9 cellular contexts compared by ENCODE assay signal in genomic region chr20:34581341-34582189, GRCh38. TPM values are rescaled to one million over a fixed set of nuclear protein-coding genes. Genes with fewer than 3 reads are reported as not detected.
DNase-seq lines count a peak whose midpoint lies in the region; ATAC-seq and TF ChIP-seq lines count a peak whose summit lies in the region.
"Had no signal": no experiment of that assay in that cellular context is flagged by ENCODE, and none has a peak within 500 bp of the region (broad histone marks: within the 10 kb centered on the region; RNA-seq: fewer than 3 reads in every experiment).

No MANE protein-coding gene starts in this region.

- ATAC-seq in GM21360 (IDR thresholded peaks at IDR 0.05; ENCODE audit: unreplicated experiment) (no peak), GM18909 (IDR thresholded peaks at IDR 0.05; ENCODE audit: poor library complexity, unreplicated experiment) (no peak), GM21526 (IDR thresholded peaks at IDR 0.05; ENCODE audit: low FRiP score, unreplicated experiment) (no peak)
- ATAC-seq: HCT116 had no signal

- peaks cover 4% of the 10 kb centered on the region for H3K36me3 Mint-ChIP-seq in chondrocyte (ENCODE audit: low read depth)

- no peaks in the 10 kb centered on the region for H3K27me3 Mint-ChIP-seq in chondrocyte (ENCODE audit: low read depth)

- peak overlapping the region; percentile 80 for H3K27ac Mint-ChIP-seq in chondrocyte (ENCODE audit: unreplicated experiment)

- H3K4me1 Mint-ChIP-seq in chondrocyte (ENCODE audit: low read depth): peaks cover 24% of the 10 kb centered on the region

- in situ Hi-C loops in Caki2 (cut with HindIII; ENCODE audit: low pct_unique_long_range_greater_than_20kb, low sequenced_read_pairs): no loop called here

- H3K9me3 Mint-ChIP-seq in chondrocyte (ENCODE audit: low read depth): no peaks in the 10 kb centered on the region

- H3K4me3 Mint-ChIP-seq in chondrocyte (ENCODE audit: unreplicated experiment): no peak overlapping the region

- TF ChIP-seq CTCF in chondrocyte (IDR thresholded peaks at IDR 0.05): no peak

- DNase-seq in Caki2 (ENCODE audit: low read depth) (peak; percentile 60), HT1080 (ENCODE audit: low read depth) (peak; percentile 11), chondrocyte (ENCODE audit: low spot score) (no peak), midbrain (lab: John Stamatoyannopoulos, UW) (peak; percentile 57), cerebellar cortex (ENCODE audit: low spot score) (no peak)

RNA-seq across cellular contexts. Expression of gene MAP1LC3A, which starts 23.0 kb away (rescaled TPM):
- total RNA-seq in Caki2 (2014; rRNA removed; shearing (Covaris generic); ENCODE audit: low replicate concordance): not detected in 2 replicates
- total RNA-seq in HT1080 (2014; rRNA removed; shearing (Covaris generic)): not detected in 2 replicates
- 0.85 and 0.90 TPM in 2 replicates for polyA plus RNA-seq in HT1080 (2015; cell fraction: cytosol; rRNA removed)
- polyA plus RNA-seq in HT1080 (2015; cell fraction: nucleus; rRNA removed): 0.74 and 2.0 TPM in 2 replicates
- total RNA-seq in chondrocyte: 49.4 to 128 TPM (median 120 TPM) in 3 replicates

Comparison
In these comparisons a context has a peak if more than half of its experiments do, and no peak if none do; other contexts are left out.
1. DNase-seq: peak in Caki2 (single experiment), HT1080 (single experiment) and midbrain (single experiment); none in chondrocyte (single experiment) and cerebellar cortex (single experiment).
2. RNA of gene MAP1LC3A, which starts 23.0 kb away (total RNA-seq): 49.4 to 128 TPM in chondrocyte; not detected in Caki2 and not detected in HT1080; every median in the first group is over 10 times any median in the second.